ENCODE assay signal across 34 cellular contexts in genomic region chr5:82022499-82022898, GRCh38.
"Had no signal": no experiment of that assay in that cellular context is flagged by ENCODE, and none has a peak within 500 bp of the region (broad histone marks: within the 10 kb centered on the region; RNA-seq: fewer than 3 reads in every experiment).

No MANE protein-coding gene starts in this region.

- H3K4me3 ChIP-seq: MG63 had no signal

- H3K9me3 ChIP-seq: MG63 had no signal

- H3K36me3 ChIP-seq: MG63 had no signal

- DNase-seq: Karpas-422, Kasumi-1, MG63, MM.1S, MV-4-11, NCI-H1048, NCI-H1092, NCI-H1092 treated with DMSO at 0.1 percent for 48 hours, NCI-H1105, NCI-H1105 treated with DMSO at 0.1 percent for 48 hours, NCI-H1417, NCI-H1417 treated with DMSO at 0.1 percent for 48 hours, NCI-H1436, NCI-H1436 treated with DMSO at 0.1 percent for 48 hours, NCI-H146, NCI-H1694, NCI-H1694 treated with DMSO at 0.1 percent for 48 hours, NCI-H187, NCI-H187 treated with DMSO at 0.1 percent for 48 hours, NCI-H1930, NCI-H2029, NCI-H2029 treated with DMSO at 0.1 percent for 48 hours, NCI-H2081, NCI-H2081 treated with DMSO at 0.1 percent for 48 hours, NCI-H2107, NCI-H2171, NCI-H2171 treated with DMSO at 0.1 percent for 48 hours, NCI-H2227 treated with DMSO at 0.1 percent for 48 hours, NCI-H226, NCI-H345, NCI-H446, NCI-H446 treated with DMSO at 0.1 percent for 48 hours, NCI-H510A, NCI-H510A treated with DMSO at 0.1 percent for 48 hours had no signal
